1 cellular context compared by ENCODE assay signal in genomic region chr19:39417463-39418181, GRCh38.
TF ChIP-seq lines count a peak whose summit lies in the region.

No MANE protein-coding gene starts in this region.

TF ChIP-seq in GM23338, 12 proteins besides CTCF, POLR2A, EP300 and RAD21 (continued from another document):
- TF ChIP-seq, protein P1, sequence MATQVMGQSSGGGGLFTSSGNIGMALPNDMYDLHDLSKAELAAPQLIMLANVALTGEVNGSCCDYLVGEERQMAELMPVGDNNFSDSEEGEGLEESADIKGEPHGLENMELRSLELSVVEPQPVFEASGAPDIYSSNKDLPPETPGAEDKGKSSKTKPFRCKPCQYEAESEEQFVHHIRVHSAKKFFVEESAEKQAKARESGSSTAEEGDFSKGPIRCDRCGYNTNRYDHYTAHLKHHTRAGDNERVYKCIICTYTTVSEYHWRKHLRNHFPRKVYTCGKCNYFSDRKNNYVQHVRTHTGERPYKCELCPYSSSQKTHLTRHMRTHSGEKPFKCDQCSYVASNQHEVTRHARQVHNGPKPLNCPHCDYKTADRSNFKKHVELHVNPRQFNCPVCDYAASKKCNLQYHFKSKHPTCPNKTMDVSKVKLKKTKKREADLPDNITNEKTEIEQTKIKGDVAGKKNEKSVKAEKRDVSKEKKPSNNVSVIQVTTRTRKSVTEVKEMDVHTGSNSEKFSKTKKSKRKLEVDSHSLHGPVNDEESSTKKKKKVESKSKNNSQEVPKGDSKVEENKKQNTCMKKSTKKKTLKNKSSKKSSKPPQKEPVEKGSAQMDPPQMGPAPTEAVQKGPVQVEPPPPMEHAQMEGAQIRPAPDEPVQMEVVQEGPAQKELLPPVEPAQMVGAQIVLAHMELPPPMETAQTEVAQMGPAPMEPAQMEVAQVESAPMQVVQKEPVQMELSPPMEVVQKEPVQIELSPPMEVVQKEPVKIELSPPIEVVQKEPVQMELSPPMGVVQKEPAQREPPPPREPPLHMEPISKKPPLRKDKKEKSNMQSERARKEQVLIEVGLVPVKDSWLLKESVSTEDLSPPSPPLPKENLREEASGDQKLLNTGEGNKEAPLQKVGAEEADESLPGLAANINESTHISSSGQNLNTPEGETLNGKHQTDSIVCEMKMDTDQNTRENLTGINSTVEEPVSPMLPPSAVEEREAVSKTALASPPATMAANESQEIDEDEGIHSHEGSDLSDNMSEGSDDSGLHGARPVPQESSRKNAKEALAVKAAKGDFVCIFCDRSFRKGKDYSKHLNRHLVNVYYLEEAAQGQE (IDR thresholded peaks at IDR 0.05; ENCODE audit: unreplicated experiment): no peak
- TF ChIP-seq JUNB (IDR thresholded peaks at IDR 0.05; ENCODE audit: unreplicated experiment): no peak
- TF ChIP-seq, protein P2, sequence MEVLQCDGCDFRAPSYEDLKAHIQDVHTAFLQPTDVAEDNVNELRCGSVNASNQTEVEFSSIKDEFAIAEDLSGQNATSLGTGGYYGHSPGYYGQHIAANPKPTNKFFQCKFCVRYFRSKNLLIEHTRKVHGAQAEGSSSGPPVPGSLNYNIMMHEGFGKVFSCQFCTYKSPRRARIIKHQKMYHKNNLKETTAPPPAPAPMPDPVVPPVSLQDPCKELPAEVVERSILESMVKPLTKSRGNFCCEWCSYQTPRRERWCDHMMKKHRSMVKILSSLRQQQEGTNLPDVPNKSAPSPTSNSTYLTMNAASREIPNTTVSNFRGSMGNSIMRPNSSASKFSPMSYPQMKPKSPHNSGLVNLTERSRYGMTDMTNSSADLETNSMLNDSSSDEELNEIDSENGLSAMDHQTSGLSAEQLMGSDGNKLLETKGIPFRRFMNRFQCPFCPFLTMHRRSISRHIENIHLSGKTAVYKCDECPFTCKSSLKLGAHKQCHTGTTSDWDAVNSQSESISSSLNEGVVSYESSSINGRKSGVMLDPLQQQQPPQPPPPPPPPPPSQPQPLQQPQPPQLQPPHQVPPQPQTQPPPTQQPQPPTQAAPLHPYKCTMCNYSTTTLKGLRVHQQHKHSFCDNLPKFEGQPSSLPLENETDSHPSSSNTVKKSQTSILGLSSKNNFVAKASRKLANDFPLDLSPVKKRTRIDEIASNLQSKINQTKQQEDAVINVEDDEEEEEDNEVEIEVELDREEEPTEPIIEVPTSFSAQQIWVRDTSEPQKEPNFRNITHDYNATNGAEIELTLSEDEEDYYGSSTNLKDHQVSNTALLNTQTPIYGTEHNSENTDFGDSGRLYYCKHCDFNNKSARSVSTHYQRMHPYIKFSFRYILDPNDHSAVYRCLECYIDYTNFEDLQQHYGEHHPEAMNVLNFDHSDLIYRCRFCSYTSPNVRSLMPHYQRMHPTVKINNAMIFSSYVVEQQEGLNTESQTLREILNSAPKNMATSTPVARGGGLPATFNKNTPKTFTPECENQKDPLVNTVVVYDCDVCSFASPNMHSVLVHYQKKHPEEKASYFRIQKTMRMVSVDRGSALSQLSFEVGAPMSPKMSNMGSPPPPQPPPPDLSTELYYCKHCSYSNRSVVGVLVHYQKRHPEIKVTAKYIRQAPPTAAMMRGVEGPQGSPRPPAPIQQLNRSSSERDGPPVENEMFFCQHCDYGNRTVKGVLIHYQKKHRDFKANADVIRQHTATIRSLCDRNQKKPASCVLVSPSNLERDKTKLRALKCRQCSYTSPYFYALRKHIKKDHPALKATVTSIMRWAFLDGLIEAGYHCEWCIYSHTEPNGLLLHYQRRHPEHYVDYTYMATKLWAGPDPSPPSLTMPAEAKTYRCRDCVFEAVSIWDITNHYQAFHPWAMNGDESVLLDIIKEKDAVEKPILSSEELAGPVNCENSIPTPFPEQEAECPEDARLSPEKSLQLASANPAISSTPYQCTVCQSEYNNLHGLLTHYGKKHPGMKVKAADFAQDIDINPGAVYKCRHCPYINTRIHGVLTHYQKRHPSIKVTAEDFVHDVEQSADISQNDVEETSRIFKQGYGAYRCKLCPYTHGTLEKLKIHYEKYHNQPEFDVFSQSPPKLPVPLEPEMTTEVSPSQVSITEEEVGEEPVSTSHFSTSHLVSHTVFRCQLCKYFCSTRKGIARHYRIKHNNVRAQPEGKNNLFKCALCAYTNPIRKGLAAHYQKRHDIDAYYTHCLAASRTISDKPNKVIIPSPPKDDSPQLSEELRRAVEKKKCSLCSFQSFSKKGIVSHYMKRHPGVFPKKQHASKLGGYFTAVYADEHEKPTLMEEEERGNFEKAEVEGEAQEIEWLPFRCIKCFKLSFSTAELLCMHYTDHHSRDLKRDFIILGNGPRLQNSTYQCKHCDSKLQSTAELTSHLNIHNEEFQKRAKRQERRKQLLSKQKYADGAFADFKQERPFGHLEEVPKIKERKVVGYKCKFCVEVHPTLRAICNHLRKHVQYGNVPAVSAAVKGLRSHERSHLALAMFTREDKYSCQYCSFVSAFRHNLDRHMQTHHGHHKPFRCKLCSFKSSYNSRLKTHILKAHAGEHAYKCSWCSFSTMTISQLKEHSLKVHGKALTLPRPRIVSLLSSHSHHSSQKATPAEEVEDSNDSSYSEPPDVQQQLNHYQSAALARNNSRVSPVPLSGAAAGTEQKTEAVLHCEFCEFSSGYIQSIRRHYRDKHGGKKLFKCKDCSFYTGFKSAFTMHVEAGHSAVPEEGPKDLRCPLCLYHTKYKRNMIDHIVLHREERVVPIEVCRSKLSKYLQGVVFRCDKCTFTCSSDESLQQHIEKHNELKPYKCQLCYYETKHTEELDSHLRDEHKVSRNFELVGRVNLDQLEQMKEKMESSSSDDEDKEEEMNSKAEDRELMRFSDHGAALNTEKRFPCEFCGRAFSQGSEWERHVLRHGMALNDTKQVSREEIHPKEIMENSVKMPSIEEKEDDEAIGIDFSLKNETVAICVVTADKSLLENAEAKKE (CRISPR knock-in tag; IDR thresholded peaks at IDR 0.05): no peak
- TF ChIP-seq, protein P3, sequence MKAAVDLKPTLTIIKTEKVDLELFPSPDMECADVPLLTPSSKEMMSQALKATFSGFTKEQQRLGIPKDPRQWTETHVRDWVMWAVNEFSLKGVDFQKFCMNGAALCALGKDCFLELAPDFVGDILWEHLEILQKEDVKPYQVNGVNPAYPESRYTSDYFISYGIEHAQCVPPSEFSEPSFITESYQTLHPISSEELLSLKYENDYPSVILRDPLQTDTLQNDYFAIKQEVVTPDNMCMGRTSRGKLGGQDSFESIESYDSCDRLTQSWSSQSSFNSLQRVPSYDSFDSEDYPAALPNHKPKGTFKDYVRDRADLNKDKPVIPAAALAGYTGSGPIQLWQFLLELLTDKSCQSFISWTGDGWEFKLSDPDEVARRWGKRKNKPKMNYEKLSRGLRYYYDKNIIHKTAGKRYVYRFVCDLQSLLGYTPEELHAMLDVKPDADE (IDR thresholded peaks at IDR 0.05): no peak
- no peak for TF ChIP-seq ZNF331 (CRISPR knock-in tag; IDR thresholded peaks at IDR 0.05; ENCODE audit: low read depth)
- no peak for TF ChIP-seq ZNF114 (CRISPR knock-in tag; IDR thresholded peaks at IDR 0.05)
- no peak for TF ChIP-seq NANOG (IDR thresholded peaks at IDR 0.05; ENCODE audit: borderline replicate concordance)
- TF ChIP-seq EZH2phosphoT487 (IDR thresholded peaks at IDR 0.05; ENCODE audit: unreplicated experiment): no peak
- no peak for TF ChIP-seq POLR2AphosphoS5 (IDR thresholded peaks at IDR 0.05; ENCODE audit: low read depth)
